8 cellular contexts compared by ENCODE assay signal in genomic region chr2:173448938-173449471, GRCh38.
A peak's percentile ranks its signal among the peaks of the same experiment; 100 is the strongest.
DNase-seq lines count a peak whose midpoint lies in the region; ATAC-seq, FAIRE-seq and TF ChIP-seq lines count a peak whose summit lies in the region.

No MANE protein-coding gene starts in this region.

- H3K4me1 ChIP-seq in foreskin keratinocyte: no peaks in the 10 kb centered on the region

- no peaks in the 10 kb centered on the region for H3K36me3 Mint-ChIP-seq in activated T-helper 17 cell treated with anti-CD3 and anti-CD28 coated beads, Interleukin-2, amount 50 U/mL, for 72 hours (ENCODE audit: low read depth)
- H3K36me3 Mint-ChIP-seq in type B pancreatic cell: no peaks in the 10 kb centered on the region

- peak overlapping the region; percentile 67 for H3K27ac Mint-ChIP-seq in activated T-helper 17 cell treated with anti-CD3 and anti-CD28 coated beads, Interleukin-2, amount 50 U/mL, for 72 hours
- H3K27ac Mint-ChIP-seq in type B pancreatic cell: peak overlapping the region; percentile 31

- H3K27me3 ChIP-seq in foreskin keratinocyte: peaks cover 17% of the 10 kb centered on the region

- H3K4me1 Mint-ChIP-seq in activated T-helper 17 cell treated with anti-CD3 and anti-CD28 coated beads, Interleukin-2, amount 50 U/mL, for 72 hours: no peaks in the 10 kb centered on the region
- H3K4me1 Mint-ChIP-seq in type B pancreatic cell (ENCODE audit: unreplicated experiment): peaks cover 18% of the 10 kb centered on the region

- ATAC-seq in activated T-helper 17 cell treated with anti-CD3 and anti-CD28 coated beads, Interleukin-2, amount 50 U/mL, for 72 hours (replicated peaks): peak; percentile 85
- ATAC-seq in foreskin keratinocyte: peak; percentile 74
- peak; percentile 68 for ATAC-seq in omental fat pad (ENCODE audit: low FRiP score)
- no peak for ATAC-seq in HG02973 (IDR thresholded peaks at IDR 0.05; ENCODE audit: unreplicated experiment)

- H3K27ac ChIP-seq in foreskin keratinocyte: no peak overlapping the region

- FAIRE-seq in GM12892 (lab: Jason Lieb, UNC): peak; percentile 95

- H3K9me3 Mint-ChIP-seq in activated T-helper 17 cell treated with anti-CD3 and anti-CD28 coated beads, Interleukin-2, amount 50 U/mL, for 72 hours: no peaks in the 10 kb centered on the region
- peaks cover 5% of the 10 kb centered on the region for H3K9me3 Mint-ChIP-seq in type B pancreatic cell

- no peak for TF ChIP-seq POLR2A in GM12892 (IDR thresholded peaks at IDR 0.05; ENCODE audit: low read depth, low read length)

- H3K27me3 Mint-ChIP-seq in activated T-helper 17 cell treated with anti-CD3 and anti-CD28 coated beads, Interleukin-2, amount 50 U/mL, for 72 hours: peaks cover 5% of the 10 kb centered on the region
- peaks cover 8% of the 10 kb centered on the region for H3K27me3 Mint-ChIP-seq in type B pancreatic cell

- TF ChIP-seq CTCF in foreskin keratinocyte (conservative IDR thresholded peaks at IDR 0.05): peak; percentile 94
- TF ChIP-seq CTCF in omental fat pad (IDR thresholded peaks at IDR 0.05): no peak
- peak; percentile 85 for TF ChIP-seq CTCF in type B pancreatic cell (conservative IDR thresholded peaks at IDR 0.05)

- DNase-seq in GM12892 (ENCODE audit: insufficient read length) (peak; percentile 39), HT-29 (ENCODE audit: low spot score) (peak; percentile 90), foreskin keratinocyte (peak; percentile 30 to 69), omental fat pad (ENCODE audit: low spot score) (peak; percentile 52), type B pancreatic cell (ENCODE audit: extremely low spot score, unreplicated experiment) (peak; percentile 78)

- peak overlapping the region; percentile 72 for H3K4me3 Mint-ChIP-seq in activated T-helper 17 cell treated with anti-CD3 and anti-CD28 coated beads, Interleukin-2, amount 50 U/mL, for 72 hours
- peak overlapping the region; percentile 84 for H3K4me3 Mint-ChIP-seq in type B pancreatic cell

TF ChIP-seq in PFSK-1, 5 proteins besides CTCF, POLR2A, EP300 and RAD21:
- TF ChIP-seq REST (IDR thresholded peaks at IDR 0.05; ENCODE audit: insufficient read depth in 1 of 2, low read depth in 2 of 2, low read length in 2 of 2): 0 out of 4 replicates have a peak, but pooled peaks of 1 of the 2 experiments have one; percentile 7
- TF ChIP-seq POLR2AphosphoS5 (IDR thresholded peaks at IDR 0.05; ENCODE audit: low read depth, low read length): peak; percentile 58; the same call in 1 of the 2 replicates
- TF ChIP-seq FOXP2 (optimal IDR thresholded peaks at IDR 0.05; ENCODE audit: borderline replicate concordance, extremely low read depth, extremely low read length, insufficient read depth): peak; percentile 23
- no peak for TF ChIP-seq SIN3A (IDR thresholded peaks at IDR 0.05; ENCODE audit: borderline replicate concordance, insufficient read depth, low read length)
- TF ChIP-seq TAF1 (IDR thresholded peaks at IDR 0.05; ENCODE audit: borderline replicate concordance, insufficient read depth, low read length): peak; percentile 18; the same call in 1 of the 2 replicates
TF ChIP-seq in PFSK-1: peak in this region for 4.

Comparison
In these comparisons a context has a peak if more than half of its experiments do, and no peak if none do; other contexts are left out.
1. DNase-seq: peak in every context shown above with its lines; median percentile 90 in HT-29; 78 in type B pancreatic cell; 52 in omental fat pad; 50 in foreskin keratinocyte; 39 in GM12892.
2. CTCF ChIP-seq: peak in foreskin keratinocyte (single experiment) and type B pancreatic cell (single experiment); none in omental fat pad (0 of 3).